7 cellular contexts compared by ENCODE assay signal in the genomic region with DNA sequence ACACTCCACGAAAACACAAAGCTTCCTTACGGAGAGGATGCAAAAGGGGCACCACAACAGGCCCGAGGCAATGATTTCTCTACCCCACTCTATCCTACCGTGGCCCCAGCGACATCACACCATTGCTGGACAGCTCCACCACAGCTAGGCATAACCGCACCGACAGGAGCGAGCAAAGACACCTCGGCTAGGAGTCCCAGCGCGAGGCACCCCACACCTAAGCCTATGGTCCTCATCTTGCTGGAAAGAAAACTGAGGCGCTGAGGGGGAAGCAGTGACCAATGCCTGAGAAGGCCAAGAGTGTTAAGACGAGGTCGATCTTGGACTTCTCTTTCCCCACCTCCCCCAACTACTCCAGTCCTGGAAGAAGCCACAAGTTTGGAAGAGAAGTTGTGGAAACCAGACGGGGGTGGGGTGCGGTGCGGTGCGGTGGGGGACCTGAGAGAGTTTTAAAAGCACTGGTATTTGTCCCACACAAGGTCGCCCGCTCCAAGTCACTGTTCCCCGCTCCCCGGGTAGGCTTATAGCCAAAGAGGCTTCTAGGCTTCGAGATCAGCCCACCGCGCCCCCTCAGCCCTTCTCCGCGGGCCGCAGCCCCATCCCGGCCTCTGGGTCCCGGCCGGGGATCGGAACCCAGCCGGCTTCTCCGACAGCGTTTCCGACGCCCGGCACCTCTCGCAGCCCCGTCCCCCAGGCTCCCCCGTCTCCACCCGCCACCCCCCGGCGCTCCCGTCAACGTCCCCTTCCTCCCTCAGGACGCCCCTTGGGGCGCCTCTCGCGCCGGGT. TPM values are rescaled to one million over a fixed set of nuclear protein-coding genes. Genes with fewer than 3 reads are reported as not detected.
DNase-seq lines count a peak whose midpoint lies in the region; TF ChIP-seq lines count a peak whose summit lies in the region.

No MANE protein-coding gene starts in this region.

- intact Hi-C loops in sigmoid colon (cut with DNase I): loop anchor here (5.0 to 10.0 kb wide), 2 partner anchors 96 to 168 kb away; no protein-coding TSS in a partner anchor

- TF ChIP-seq EP300 in sigmoid colon (IDR thresholded peaks at IDR 0.05): no peak

- no peak for TF ChIP-seq CTCF in GM12875 (IDR thresholded peaks at IDR 0.05; ENCODE audit: borderline replicate concordance, insufficient read depth, low read depth, low read length)
- no peak for TF ChIP-seq CTCF in HL-60 (IDR thresholded peaks at IDR 0.05; ENCODE audit: insufficient read depth, low read length)
- TF ChIP-seq CTCF in right atrium auricular region (IDR thresholded peaks at IDR 0.05): no peak
- TF ChIP-seq CTCF in sigmoid colon (IDR thresholded peaks at IDR 0.05): no peak

- H3K36me3 Mint-ChIP-seq in activated T-cell treated with anti-CD3 and anti-CD28 coated beads, Interleukin-2, amount 50 U/mL, for 24 hours (ENCODE audit: low read depth): peaks cover 22% of the 10 kb centered on the region

- peak; percentile 30 to 38 for DNase-seq in HL-60 (ENCODE audit: low read depth in 1 of 2, low spot score in 1 of 2)
- DNase-seq in activated T-cell treated with anti-CD3 and anti-CD28 coated beads, Interleukin-2, amount 50 U/mL, for 24 hours: peak; percentile 31
- no peak for DNase-seq in right atrium auricular region (ENCODE audit: low spot score)
- peak; percentile 64 for DNase-seq in sigmoid colon
- no peak for DNase-seq in Kasumi-1 (lab: John Stamatoyannopoulos, UW)
- DNase-seq in NCI-H146 (lab: John Stamatoyannopoulos, UW): no peak

- H3K27ac ChIP-seq in HL-60 (replicated peaks) (peak overlapping the region; percentile 74), right atrium auricular region (peak overlapping the region; percentile 87), sigmoid colon (peak overlapping the region; percentile 85 to 89 (median 87))

- H3K4me1 ChIP-seq in right atrium auricular region: peaks cover 0 to 37% of the 10 kb centered on the region in 2 donors
- H3K4me1 ChIP-seq in sigmoid colon: peaks cover 0 to 34% (median 31%) of the 10 kb centered on the region in 4 donors

- peak overlapping the region; percentile 96 for H3K4me3 Mint-ChIP-seq in activated T-cell treated with anti-CD3 and anti-CD28 coated beads, Interleukin-2, amount 50 U/mL, for 24 hours

- H3K36me3 ChIP-seq in right atrium auricular region (no peaks in the 10 kb centered on the region), sigmoid colon (no peaks in the 10 kb centered on the region)

- no peaks in the 10 kb centered on the region for H3K27me3 ChIP-seq in HL-60 (ENCODE audit: insufficient read depth, poor library complexity, severe bottlenecking)
- no peaks in the 10 kb centered on the region for H3K27me3 ChIP-seq in right atrium auricular region
- no peaks in the 10 kb centered on the region for H3K27me3 ChIP-seq in sigmoid colon

- peak overlapping the region; percentile 78 for H3K4me3 ChIP-seq in GM12875 (ENCODE audit: low read depth, low read length)
- peak overlapping the region; percentile 91 for H3K4me3 ChIP-seq in HL-60 (replicated peaks; ENCODE audit: insufficient read depth, low read length)
- peak overlapping the region; percentile 57 to 98 for H3K4me3 ChIP-seq in right atrium auricular region
- H3K4me3 ChIP-seq in sigmoid colon: peak overlapping the region; percentile 66 to 84 (median 75)

- peaks cover 52% of the 10 kb centered on the region for H3K4me1 Mint-ChIP-seq in activated T-cell treated with anti-CD3 and anti-CD28 coated beads, Interleukin-2, amount 50 U/mL, for 24 hours (ENCODE audit: low read depth)

- no peaks in the 10 kb centered on the region for H3K27me3 Mint-ChIP-seq in activated T-cell treated with anti-CD3 and anti-CD28 coated beads, Interleukin-2, amount 50 U/mL, for 24 hours

- peak overlapping the region; percentile 99 for H3K27ac Mint-ChIP-seq in activated T-cell treated with anti-CD3 and anti-CD28 coated beads, Interleukin-2, amount 50 U/mL, for 24 hours

- no peaks in the 10 kb centered on the region for H3K9me3 Mint-ChIP-seq in activated T-cell treated with anti-CD3 and anti-CD28 coated beads, Interleukin-2, amount 50 U/mL, for 24 hours

- TF ChIP-seq POLR2A in sigmoid colon (IDR thresholded peaks at IDR 0.05): no peak

- no peaks in the 10 kb centered on the region for H3K9me3 ChIP-seq in right atrium auricular region
- H3K9me3 ChIP-seq in sigmoid colon: no peaks in the 10 kb centered on the region

- 10 to 11% methylated on average over 51 of the region's 51 CpGs for WGBS in sigmoid colon, 2 donors

RNA-seq across cellular contexts. Expression of a gene that starts 0.8 kb away (rescaled TPM):
- total RNA-seq in right atrium auricular region: 10 to 100 TPM; 17.5 to 20.3 TPM
- 10 to 100 TPM; 19.9 to 44.9 (median 26.3) TPM for total RNA-seq in sigmoid colon
- 10 to 100 TPM; 23.1 to 28.9 (median 24.6) TPM for polyA plus RNA-seq in sigmoid colon

RNA-seq across cellular contexts. Expression of a gene that starts 5.9 kb away (rescaled TPM):
- total RNA-seq in right atrium auricular region: 10 to 100 TPM; 12.2 to 14.9 TPM
- total RNA-seq in sigmoid colon: 10 to 100 TPM; 16.8 to 43.8 (median 24.9) TPM
- 10 to 100 TPM in 2 of 3 donors, 1 to 10 TPM in 1; 8.1 to 27.8 (median 15.0) TPM for polyA plus RNA-seq in sigmoid colon

Comparison
In these comparisons a context has a peak if more than half of its experiments do, and no peak if none do; other contexts are left out.
1. DNase-seq: peak in HL-60 (2 of 2), activated T-cell treated with anti-CD3 and anti-CD28 coated beads, Interleukin-2, amount 50 U/mL, for 24 hours (single experiment) and sigmoid colon (single experiment); none in right atrium auricular region (single experiment), Kasumi-1 (0 of 2) and NCI-H146 (single experiment).
2. Peak in every context shown above with its lines, with median percentiles within 50 percentile points of each other: H3K4me3 ChIP-seq and H3K27ac ChIP-seq.